Comparison of ENCODE assay signal across 7 cellular contexts in the genomic region with DNA sequence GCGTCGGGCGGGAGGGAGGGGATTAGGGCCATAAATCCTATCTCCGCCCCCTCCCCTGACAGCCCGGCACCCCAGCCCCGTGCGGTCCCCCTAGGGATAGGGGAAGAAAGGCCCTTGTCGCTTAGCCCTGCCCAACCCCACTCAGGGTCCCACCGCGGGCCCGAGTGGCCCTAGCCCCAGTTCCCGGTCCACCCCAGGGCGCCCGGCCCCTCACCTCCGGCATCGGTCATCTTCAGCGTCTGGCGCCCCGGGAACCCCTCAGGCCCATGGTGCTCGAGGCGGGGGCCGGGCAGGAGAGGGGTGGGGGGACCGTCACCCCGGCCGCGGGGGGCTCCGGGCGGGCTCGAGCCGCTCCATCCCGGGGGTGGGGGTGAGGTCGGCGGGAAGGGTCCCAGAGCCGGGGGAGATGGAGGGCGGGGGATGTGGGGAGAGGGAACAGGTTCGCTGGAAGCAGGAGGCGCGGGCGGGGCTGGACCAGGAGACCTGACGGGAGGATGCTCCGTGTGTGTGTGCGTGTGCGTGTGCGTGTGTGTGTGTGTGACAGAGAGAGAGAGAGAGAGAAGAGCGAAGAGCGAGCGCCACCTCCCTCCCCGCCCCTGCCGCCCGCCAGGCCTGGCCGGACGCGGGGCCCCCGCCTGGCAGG. TPM values are rescaled to one million over a fixed set of nuclear protein-coding genes. Genes with fewer than 3 reads are reported as not detected.
DNase-seq lines count a peak whose midpoint lies in the region; ATAC-seq and TF ChIP-seq lines count a peak whose summit lies in the region.

No MANE protein-coding gene starts in this region.

- H3K4me1 ChIP-seq in ascending aorta (peaks cover 34 to 50% of the 10 kb centered on the region in 2 donors), thymus (ENCODE audit: control insufficient read depth, insufficient read depth, low read length) (no peaks in the 10 kb centered on the region)

- intact Hi-C loops in ascending aorta (cut with DNase I), result no loop called here

- no peaks in the 10 kb centered on the region for H3K27me3 ChIP-seq in ascending aorta
- peaks cover 38% of the 10 kb centered on the region for H3K27me3 ChIP-seq in thymus (ENCODE audit: control insufficient read depth, insufficient read depth)

- TF ChIP-seq CTCF in GM10266 (IDR thresholded peaks at IDR 0.05; ENCODE audit: control insufficient read depth, insufficient read depth, low read depth, missing control alignments) (no peak), ascending aorta (IDR thresholded peaks at IDR 0.05) (no peak), RWPE1 (conservative IDR thresholded peaks at IDR 0.05; ENCODE audit: low read depth) (no peak)

- H3K4me3 ChIP-seq in ascending aorta, result peak overlapping the region; percentile 54 to 89
- peak overlapping the region; percentile 46 for H3K4me3 ChIP-seq in thymus (ENCODE audit: low read length)

- peak overlapping the region; percentile 2 to 16 for H3K27ac ChIP-seq in ascending aorta
- no peak overlapping the region for H3K27ac ChIP-seq in thymus (ENCODE audit: low read depth)
- H3K27ac ChIP-seq in RWPE1, result no peak overlapping the region

- 2% methylated on average over 54 of the region's 54 CpGs for WGBS in thymus

- peak; percentile 68 for DNase-seq in GM10266 (ENCODE audit: extremely low spot score)
- DNase-seq in NCI-H82 (lab: John Stamatoyannopoulos, UW), result peak; percentile 86
- DNase-seq in ascending aorta (ENCODE audit: low spot score in 2 of 2), result no peak
- DNase-seq in iPS-NIHi11 (ENCODE audit: low spot score), result peak; percentile 70
- no peak for DNase-seq in RWPE1 (ENCODE audit: low spot score)

- POLR2A ChIA-PET in RWPE1 (lab: Yijun Ruan, JAX; ENCODE audit: low non-redundant PET), result no interaction called here

- H3K36me3 ChIP-seq in ascending aorta, result peaks cover under 1 to 2% of the 10 kb centered on the region in 2 donors
- peaks cover 4% of the 10 kb centered on the region for H3K36me3 ChIP-seq in thymus (ENCODE audit: control insufficient read depth, insufficient read depth)

- CTCF ChIA-PET in RWPE1 (lab: Yijun Ruan, JAX), result interaction anchor here (0.6 to 1.4 kb wide), 2 partner anchors 9 to 35 kb away, joined by 3 to 4 read pairs; no protein-coding TSS in a partner anchor

- H3K9me3 ChIP-seq in ascending aorta (no peaks in the 10 kb centered on the region), thymus (ENCODE audit: control insufficient read depth) (no peaks in the 10 kb centered on the region)

- no peak for ATAC-seq in GM21529 (IDR thresholded peaks at IDR 0.05; ENCODE audit: unreplicated experiment)

RNA-seq across cellular contexts. Expression of gene SAMD14, which starts 0.5 kb away (rescaled TPM):
- 3.2 TPM for total RNA-seq in ascending aorta
- 0.62 TPM for polyA plus RNA-seq in thymus

RNA-seq across cellular contexts. Expression of gene PPP1R9B, which starts 21.1 kb away (rescaled TPM):
- 63.5 TPM for total RNA-seq in ascending aorta
- polyA plus RNA-seq in thymus, result 47.9 TPM

RNA-seq across cellular contexts. Expression of gene PDK2, which starts 34.3 kb away (rescaled TPM):
- 73.5 TPM for total RNA-seq in ascending aorta
- 14.5 TPM for polyA plus RNA-seq in thymus

RNA-seq across cellular contexts. Expression of gene SGCA, which starts 36.4 kb away (rescaled TPM):
- total RNA-seq in ascending aorta, result 78.5 TPM
- polyA plus RNA-seq in thymus, result 5.4 TPM

Comparison
In these comparisons a context has a peak if more than half of its experiments do, and no peak if none do; other contexts are left out.
1. DNase-seq: peak in GM10266 (single experiment), NCI-H82 (single experiment) and iPS-NIHi11 (single experiment); none in ascending aorta (0 of 2) and RWPE1 (single experiment).
2. H3K27ac ChIP-seq: peak in ascending aorta (2 of 2); none in thymus (single experiment) and RWPE1 (single experiment).